1 cellular context compared by ENCODE assay signal in genomic region chr6:33204415-33205171, GRCh38.
TF ChIP-seq lines count a peak whose summit lies in the region.

TSS of gene HSD17B8 (plus strand) at chr6:33204655. CDS start at chr6:33204669, 14 bp downstream.

TF ChIP-seq in GM12878, 131 proteins besides CTCF, POLR2A, EP300 and RAD21 (continued from another document and continues in another):
- TF ChIP-seq ZBTB40 (IDR thresholded peaks at IDR 0.05; ENCODE audit: borderline replicate concordance), result no peak
- TF ChIP-seq POLR2AphosphoS2 (IDR thresholded peaks at IDR 0.05; ENCODE audit: low read depth, low read length), result peak; percentile 95
- no peak for TF ChIP-seq GABPA (IDR thresholded peaks at IDR 0.05; ENCODE audit: low read depth)
- TF ChIP-seq WRNIP1 (IDR thresholded peaks at IDR 0.05; ENCODE audit: borderline replicate concordance, low read depth, low read length), result no peak
- TF ChIP-seq BACH1 (IDR thresholded peaks at IDR 0.05; ENCODE audit: borderline replicate concordance), result peak; percentile 41
- TF ChIP-seq SMC3 (IDR thresholded peaks at IDR 0.05; ENCODE audit: borderline replicate concordance, low read length), result no peak
- 0 out of 2 replicates have a peak, but pooled peaks have one; percentile 28 for TF ChIP-seq TCF3 (IDR thresholded peaks at IDR 0.05; ENCODE audit: borderline replicate concordance, insufficient read depth, low read depth, low read length)
- TF ChIP-seq BRCA1 (IDR thresholded peaks at IDR 0.05; ENCODE audit: low read depth, low read length), result no peak
- TF ChIP-seq HDAC2 (IDR thresholded peaks at IDR 0.05), result no peak
- no peak for TF ChIP-seq ZZZ3 (IDR thresholded peaks at IDR 0.05; ENCODE audit: control insufficient read depth, insufficient read length, low read depth)
- no peak for TF ChIP-seq HSF1 (IDR thresholded peaks at IDR 0.05; ENCODE audit: low read depth, low read length)
- TF ChIP-seq CBX3 (IDR thresholded peaks at IDR 0.05; ENCODE audit: borderline replicate concordance, low read depth), result no peak
- no peak for TF ChIP-seq ZNF207 (IDR thresholded peaks at IDR 0.05; ENCODE audit: borderline replicate concordance)
- no peak for TF ChIP-seq CHD1 (IDR thresholded peaks at IDR 0.05; ENCODE audit: low read depth, low read length)
- 0 out of 2 replicates have a peak, but pooled peaks have one; percentile 38 for TF ChIP-seq PAX5 (IDR thresholded peaks at IDR 0.05; ENCODE audit: borderline replicate concordance, low read depth, low read length)
- no peak for TF ChIP-seq EED (IDR thresholded peaks at IDR 0.05; ENCODE audit: low read depth)
- TF ChIP-seq ATF7 (IDR thresholded peaks at IDR 0.05; ENCODE audit: low read depth), result no peak
- TF ChIP-seq TAF1 (IDR thresholded peaks at IDR 0.05; ENCODE audit: borderline replicate concordance, low read depth, low read length), result 0 out of 2 replicates have a peak, but pooled peaks have one; percentile 27
- no peak for TF ChIP-seq USF2 (IDR thresholded peaks at IDR 0.05; ENCODE audit: borderline replicate concordance, low read depth, low read length)
- TF ChIP-seq BMI1 (IDR thresholded peaks at IDR 0.05; ENCODE audit: borderline replicate concordance), result no peak
- TF ChIP-seq RELB (IDR thresholded peaks at IDR 0.05; ENCODE audit: low read depth), result peak; percentile 55; the same call in 1 of the 2 replicates
- no peak for TF ChIP-seq NR2C2 (IDR thresholded peaks at IDR 0.05; ENCODE audit: borderline replicate concordance, control insufficient read depth, insufficient read length, low read depth)
- peak; percentile 91 for TF ChIP-seq NR2C1 (IDR thresholded peaks at IDR 0.05)
- TF ChIP-seq SMAD5 (IDR thresholded peaks at IDR 0.05; ENCODE audit: low read depth), result no peak; the same call in 1 of the 2 replicates
- TF ChIP-seq CHD4 (IDR thresholded peaks at IDR 0.05), result no peak
- no peak for TF ChIP-seq NBN (IDR thresholded peaks at IDR 0.05)
- no peak for TF ChIP-seq ATF2 (IDR thresholded peaks at IDR 0.05; ENCODE audit: low read length)
- TF ChIP-seq YBX1 (IDR thresholded peaks at IDR 0.05), result no peak
- peak; percentile 10; the same call in 1 of the 2 replicates for TF ChIP-seq LARP7 (IDR thresholded peaks at IDR 0.05)
- TF ChIP-seq ZNF687 (IDR thresholded peaks at IDR 0.05), result peak; percentile 69; the same call in 1 of the 2 replicates
- TF ChIP-seq RAD51 (IDR thresholded peaks at IDR 0.05), result no peak
- no peak for TF ChIP-seq STAT3 (IDR thresholded peaks at IDR 0.05; ENCODE audit: low read depth, low read length)
- TF ChIP-seq SKIL (IDR thresholded peaks at IDR 0.05; ENCODE audit: low read depth, poor library complexity, severe bottlenecking), result no peak
- TF ChIP-seq ZNF274 (IDR thresholded peaks at IDR 0.05; ENCODE audit: insufficient read depth, insufficient read length), result no peak
- TF ChIP-seq KDM1A (IDR thresholded peaks at IDR 0.05; ENCODE audit: borderline replicate concordance), result no peak
- no peak for TF ChIP-seq PRDM15 (CRISPR knock-in tag; IDR thresholded peaks at IDR 0.05)
- no peak for TF ChIP-seq NFYA (IDR thresholded peaks at IDR 0.05; ENCODE audit: borderline replicate concordance, low read depth, low read length)
- no peak for TF ChIP-seq KLF5 (IDR thresholded peaks at IDR 0.05; ENCODE audit: partially characterized antibody)
- TF ChIP-seq ETV6 (conservative IDR thresholded peaks at IDR 0.05 in 1 of 2, IDR thresholded peaks at IDR 0.05 in 1 of 2; ENCODE audit: borderline replicate concordance in 1 of 2, low read depth in 1 of 2), result no peak
